20 cellular contexts compared by ENCODE assay signal in genomic region chrX:72477787-72478186, GRCh38.
"Had no signal": no experiment of that assay in that cellular context is flagged by ENCODE, and none has a peak within 500 bp of the region (broad histone marks: within the 10 kb centered on the region; RNA-seq: fewer than 3 reads in every experiment).

No MANE protein-coding gene starts in this region.

- H3K27ac ChIP-seq: ascending aorta, breast epithelium, right atrium auricular region, tibial artery had no signal

- H3K4me1 ChIP-seq: ascending aorta, breast epithelium, right atrium auricular region, tibial artery had no signal

- H3K27me3 ChIP-seq: ascending aorta, right atrium auricular region, tibial artery had no signal

- H3K36me3 ChIP-seq: ascending aorta, breast epithelium, right atrium auricular region, tibial artery had no signal

- H3K4me3 ChIP-seq: ascending aorta, breast epithelium, right atrium auricular region, tibial artery had no signal

- H3K9me3 ChIP-seq: ascending aorta, breast epithelium, right atrium auricular region, tibial artery had no signal

- DNase-seq: activated CD4-positive, alpha-beta T cell treated with anti-CD3 and anti-CD28 coated beads for 1 hour; activated CD4-positive, alpha-beta T cell treated with anti-CD3 and anti-CD28 coated beads, Interleukin-2, amount 50 U/mL, for 48 hours; activated naive CD4-positive, alpha-beta T cell treated with anti-CD3 and anti-CD28 coated beads for 36 hours; activated naive CD8-positive, alpha-beta T cell treated with anti-CD3 and anti-CD28 coated beads, Interleukin-2, amount 50 U/mL, for 24 hours; cerebellar nuclear complex; effector CD8-positive, alpha-beta T cell; hypothalamus; kidney; left ventricle myocardium superior; mesendoderm; occipital lobe; stimulated activated CD4-positive, alpha-beta T cell treated with anti-CD3 and anti-CD28 coated beads, Interleukin-15, amount 100 ng/mL, for 24 hours; stimulated activated CD4-positive, alpha-beta T cell treated with anti-CD3 and anti-CD28 coated beads, Interleukin-4, amount 100 ng/mL, for 24 hours; stimulated activated naive CD4-positive, alpha-beta T cell; tibial artery had no signal

- ATAC-seq: activated naive CD8-positive, alpha-beta T cell treated with anti-CD3 and anti-CD28 coated beads, Interleukin-2, amount 50 U/mL, for 24 hours; activated T-helper 17 cell treated with anti-CD3 and anti-CD28 coated beads, Interleukin-2, amount 50 U/mL, for 72 hours; left ventricle myocardium superior; natural killer cell treated with Interleukin-12 subunit alpha and Interleukin-12 subunit beta and Interleukin-15 and Interleukin-18, amount 100 ng/mL, for 72 hours had no signal
